18 cellular contexts compared by ENCODE assay signal in the genomic region with DNA sequence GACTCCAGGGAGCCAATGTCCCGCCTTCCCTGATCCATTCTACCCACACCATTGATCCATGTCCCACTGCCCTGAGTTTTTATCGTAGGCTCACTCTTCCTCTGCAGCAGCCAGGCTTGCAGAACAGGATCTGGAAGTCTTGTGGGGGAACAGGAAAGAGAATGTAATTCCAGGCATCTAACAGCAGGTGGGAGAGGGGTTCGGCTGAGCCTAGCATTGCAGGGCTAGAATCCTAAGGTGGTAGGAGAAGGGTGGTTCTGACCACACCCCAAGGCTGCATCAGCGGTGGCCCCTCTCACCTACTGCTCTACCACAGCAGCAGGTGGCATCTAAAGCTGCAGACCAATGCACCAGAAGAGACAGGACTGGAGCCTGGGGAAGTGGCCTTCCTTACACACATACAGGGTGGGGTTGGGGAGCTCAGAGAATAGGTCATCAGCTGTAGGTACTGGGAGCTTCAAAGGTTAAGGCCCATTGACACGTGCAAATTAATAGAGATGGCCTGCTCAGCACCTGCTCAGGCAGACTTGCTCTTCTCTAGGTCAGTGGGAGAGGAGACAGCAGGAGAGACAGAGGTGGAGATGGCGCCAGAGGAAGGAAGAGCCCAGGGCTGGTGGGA. TPM values are rescaled to one million over a fixed set of nuclear protein-coding genes. Genes with fewer than 3 reads are reported as not detected.
DNase-seq lines count a peak whose midpoint lies in the region; ATAC-seq and TF ChIP-seq lines count a peak whose summit lies in the region.
"Had no signal": no experiment of that assay in that cellular context is flagged by ENCODE, and none has a peak within 500 bp of the region (broad histone marks: within the 10 kb centered on the region; RNA-seq: fewer than 3 reads in every experiment).

No MANE protein-coding gene starts in this region.

- no peak for ATAC-seq in HG02623 (IDR thresholded peaks at IDR 0.05; ENCODE audit: unreplicated experiment)

- 55 to 63% methylated on average over 2 to 6 of the region's 6 CpGs for WGBS in endodermal cell (ENCODE audit: insufficient coverage in 1 of 2, insufficient read length in 1 of 2), 2 experiments

- no peak overlapping the region for H3K27ac ChIP-seq in endodermal cell (ENCODE audit: low read depth, low read length)
- H3K27ac ChIP-seq: tibial nerve had no signal

- H3K27ac Mint-ChIP-seq in endodermal cell, result no peak overlapping the region
- peak overlapping the region in 1 of 3 experiments; percentile 8 for H3K27ac Mint-ChIP-seq in nephron
- H3K27ac Mint-ChIP-seq: activated T-helper 2 cell treated with anti-CD3 and anti-CD28 coated beads, Interferon-gamma antibody, Interleukin-2, Interleukin-4, amounts not matched to agents 10 μg/mL and 5 μg/mL and 100 μg/mL, durations not matched to agents 14 hours and 24 hours and 36 hours had no signal

- peaks cover 93% of the 10 kb centered on the region for H3K27me3 Mint-ChIP-seq in endodermal cell (ENCODE audit: insufficient read depth)
- peaks cover 82% of the 10 kb centered on the region for H3K27me3 Mint-ChIP-seq in nephron (ENCODE audit: low read depth)

- DNase-seq in DMS53 (lab: John Stamatoyannopoulos, UW) (peak; percentile 47), DMS53 treated with DMSO at 0.1 percent for 48 hours (lab: John Stamatoyannopoulos, UW; ENCODE audit: unreplicated experiment) (no peak), LoVo (ENCODE audit: low spot score) (peak; percentile 6), endodermal cell (peak; percentile 74), NOMO-1 treated with dmso at 0.1 percent for 144 hours (lab: John Stamatoyannopoulos, UW; ENCODE audit: unreplicated experiment) (no peak), NCI-H526 treated with DMSO at 0.1 percent for 48 hours (lab: John Stamatoyannopoulos, UW) (no peak)
- DNase-seq: activated CD4-positive, alpha-beta T cell treated with anti-CD3 and anti-CD28 coated beads for 48 hours; hippocampal formation; Kasumi-1; NCI-H2081; stimulated activated CD8-positive, alpha-beta memory T cell treated with anti-CD3 and anti-CD28 coated beads, Interleukin-4, amount 100 ng/mL, for 48 hours had no signal

- no peaks in the 10 kb centered on the region for H3K9me3 Mint-ChIP-seq in endodermal cell
- no peaks in the 10 kb centered on the region for H3K9me3 Mint-ChIP-seq in nephron
- H3K9me3 Mint-ChIP-seq: activated T-helper 2 cell treated with anti-CD3 and anti-CD28 coated beads, Interferon-gamma antibody, Interleukin-2, Interleukin-4, amounts not matched to agents 10 μg/mL and 5 μg/mL and 100 μg/mL, durations not matched to agents 14 hours and 24 hours and 36 hours had no signal

- H3K9me3 ChIP-seq in endodermal cell (ENCODE audit: control insufficient read depth, low read length), result no peaks in the 10 kb centered on the region
- H3K9me3 ChIP-seq: tibial nerve had no signal

- H3K4me1 ChIP-seq in endodermal cell (ENCODE audit: control insufficient read depth, insufficient read depth, low read length), result peaks cover 15% of the 10 kb centered on the region

- H3K36me3 Mint-ChIP-seq in endodermal cell (ENCODE audit: low read depth) (no peaks in the 10 kb centered on the region), nephron (ENCODE audit: low read depth) (no peaks in the 10 kb centered on the region)

- H3K4me3 ChIP-seq in endodermal cell (ENCODE audit: low read length), result no peak overlapping the region
- H3K4me3 ChIP-seq: tibial nerve had no signal

- H3K36me3 ChIP-seq in endodermal cell (ENCODE audit: control insufficient read depth, insufficient read depth, low read length), result no peaks in the 10 kb centered on the region
- H3K36me3 ChIP-seq: tibial nerve had no signal

- H3K27me3 ChIP-seq in endodermal cell (ENCODE audit: control insufficient read depth, insufficient read depth, low read length, poor library complexity, severe bottlenecking), result peaks cover 94% of the 10 kb centered on the region

- H3K4me1 Mint-ChIP-seq in endodermal cell (peaks cover 25% of the 10 kb centered on the region), nephron (peaks cover 9% of the 10 kb centered on the region)

- H3K9ac ChIP-seq in endodermal cell (ENCODE audit: extremely low read depth, low read length, poor library complexity, severe bottlenecking), result no peak overlapping the region

- TF ChIP-seq CTCF in endodermal cell (conservative IDR thresholded peaks at IDR 0.05) (peak; percentile 58), nephron (IDR thresholded peaks at IDR 0.05; ENCODE audit: unreplicated experiment in 3 of 3) (peak; percentile 20 to 35 (median 27))

- H3K4me3 Mint-ChIP-seq in endodermal cell (no peak overlapping the region), nephron (peak overlapping the region in 2 of 3 experiments; percentile 6 to 29)

RNA-seq across cellular contexts. Expression of a gene that starts 20.5 kb away (rescaled TPM):
- not detected for total RNA-seq in endodermal cell
- 0.18 TPM for polyA plus RNA-seq in endodermal cell (2013, experiment 1 of 2)
- polyA plus RNA-seq in endodermal cell (2013, experiment 2 of 2), result not detected
- total RNA-seq: A172; activated T-helper 2 cell treated with anti-CD3 and anti-CD28 coated beads, Interferon-gamma antibody, Interleukin-2, Interleukin-4, amounts not matched to agents 10 μg/mL and 5 μg/mL and 100 μg/mL, durations not matched to agents 14 hours and 24 hours and 36 hours; liver; OCI-LY7; tibial nerve had no signal
- polyA plus RNA-seq: liver had no signal

RNA-seq across cellular contexts. Expression of a gene that starts 41.3 kb away (rescaled TPM):
- total RNA-seq in endodermal cell, result 10 to 100 TPM in 1 of 2 donors, 1 to 10 TPM in 1; 5.7 to 16.6 TPM
- 3.0 TPM for polyA plus RNA-seq in endodermal cell (2013, experiment 1 of 2)
- polyA plus RNA-seq in endodermal cell (2013, experiment 2 of 2), result 3.4 TPM
- total RNA-seq: activated T-helper 2 cell treated with anti-CD3 and anti-CD28 coated beads, Interferon-gamma antibody, Interleukin-2, Interleukin-4, amounts not matched to agents 10 μg/mL and 5 μg/mL and 100 μg/mL, durations not matched to agents 14 hours and 24 hours and 36 hours; liver; OCI-LY7; tibial nerve had no signal
- polyA plus RNA-seq: liver had no signal

Comparison
In these comparisons a context has a peak if more than half of its experiments do, and no peak if none do; other contexts are left out.
1. DNase-seq: peak in DMS53 (single experiment), LoVo (single experiment) and endodermal cell (single experiment); none in DMS53 treated with DMSO at 0.1 percent for 48 hours (single experiment), NOMO-1 treated with dmso at 0.1 percent for 144 hours (single experiment) and NCI-H526 treated with DMSO at 0.1 percent for 48 hours (single experiment).